Comparison of ENCODE assay signal across 8 cellular contexts in the genomic region with DNA sequence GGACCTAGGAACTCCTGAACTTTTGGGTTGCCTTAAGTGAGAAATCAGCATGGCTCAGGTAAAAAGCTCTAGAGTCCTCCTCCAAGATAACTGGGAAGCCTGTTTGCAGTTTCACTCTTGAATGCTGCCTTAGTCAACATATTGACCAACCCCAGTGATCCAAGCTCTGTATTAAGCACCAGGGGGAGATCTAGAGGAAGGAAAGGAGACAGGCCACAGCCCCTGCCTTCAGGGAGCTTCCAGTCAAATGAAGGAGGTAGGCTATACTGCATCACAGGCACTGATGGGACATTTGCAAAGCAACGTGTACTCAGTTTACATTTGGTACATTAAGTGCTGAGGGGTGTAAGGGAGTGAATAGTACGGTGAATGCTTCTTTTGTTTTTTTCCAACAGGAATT. TPM values are rescaled to one million over a fixed set of nuclear protein-coding genes. Genes with fewer than 3 reads are reported as not detected.
DNase-seq lines count a peak whose midpoint lies in the region; ATAC-seq, FAIRE-seq and TF ChIP-seq lines count a peak whose summit lies in the region.

No MANE protein-coding gene starts in this region.

- no peak for DNase-seq in activated naive CD4-positive, alpha-beta T cell treated with anti-CD3 and anti-CD28 coated beads, Interleukin-2, amount 50 U/mL, for 16 hours
- DNase-seq in activated naive CD8-positive, alpha-beta T cell treated with anti-CD3 and anti-CD28 coated beads, Interleukin-2, amount 10 ng/mL, durations not matched to agents 7 days and 5 days: no peak
- no peak for DNase-seq in HepG2 (ENCODE audit: low spot score)
- no peak for DNase-seq in transverse colon
- no peak for DNase-seq in glomerular visceral epithelial cell (ENCODE audit: extremely low spot score)
- DNase-seq in posterior vena cava (ENCODE audit: low spot score): no peak
- no peak for DNase-seq in activated CD4-positive, CD25-positive, alpha-beta regulatory T cell treated with anti-CD3 and anti-CD28 coated beads, Interleukin-2, amount 50 U/mL, for 72 hours

- no peak overlapping the region for H3K27ac ChIP-seq in HepG2 (ENCODE audit: extremely low read length, insufficient read depth, low read length)
- H3K27ac ChIP-seq in transverse colon: peak overlapping the region; percentile 92 to 99 (median 96)

- peak overlapping the region; percentile 85 for H3K9ac ChIP-seq in HepG2 (ENCODE audit: insufficient read depth, low read depth, low read length)

- H3K9me3 ChIP-seq in HepG2 (ENCODE audit: low read length) (no peaks in the 10 kb centered on the region), transverse colon (no peaks in the 10 kb centered on the region)

- H2AFZ ChIP-seq in HepG2 (ENCODE audit: low read length): no peak overlapping the region

- CTCF ChIA-PET in HepG2 (lab: Yijun Ruan, JAX; ENCODE audit: low intra/inter-chr PET ratio, low total read pairs): no interaction called here

- H3K27ac Mint-ChIP-seq in activated naive CD4-positive, alpha-beta T cell treated with anti-CD3 and anti-CD28 coated beads, Interleukin-2, amount 50 U/mL, for 24 hours: peak overlapping the region; percentile 96
- H3K27ac Mint-ChIP-seq in activated naive CD8-positive, alpha-beta T cell treated with anti-CD3 and anti-CD28 coated beads, Interleukin-2, amount 10 ng/mL, durations not matched to agents 7 days and 5 days: no peak overlapping the region

- H3K4me3 Mint-ChIP-seq in activated naive CD4-positive, alpha-beta T cell treated with anti-CD3 and anti-CD28 coated beads, Interleukin-2, amount 50 U/mL, for 24 hours: peak overlapping the region; percentile 99
- peak overlapping the region; percentile 86 for H3K4me3 Mint-ChIP-seq in activated naive CD8-positive, alpha-beta T cell treated with anti-CD3 and anti-CD28 coated beads, Interleukin-2, amount 10 ng/mL, durations not matched to agents 7 days and 5 days

- no peak for TF ChIP-seq EP300 in HepG2 (IDR thresholded peaks at IDR 0.05; ENCODE audit: low read depth in 2 of 2, low read length in 2 of 2)
- no peak for TF ChIP-seq EP300 in HepG2 (CRISPR knock-in tag; IDR thresholded peaks at IDR 0.05; ENCODE audit: borderline replicate concordance)
- no peak for TF ChIP-seq EP300 in transverse colon (IDR thresholded peaks at IDR 0.05; ENCODE audit: low read depth)

- POLR2A ChIA-PET in activated naive CD8-positive, alpha-beta T cell treated with anti-CD3 and anti-CD28 coated beads, Interleukin-2, amount 10 ng/mL, durations not matched to agents 7 days and 5 days (lab: Charles Lee): interaction anchor here (1.3 to 4.6 kb wide), 9 partner anchors 11 to 110 kb away, joined by 3 to 57 read pairs (median 10); partner anchors contain the start of genes ITGB7 and SOAT2
- POLR2A ChIA-PET in HepG2 (lab: Yijun Ruan, JAX): interaction anchor here (1.0 to 3.3 kb wide), 6 partner anchors 21 to 319 kb away, joined by 3 to 34 read pairs (median 8); partner anchors contain the start of genes AAAS, MYG1, PFDN5 and TARBP2

- no peaks in the 10 kb centered on the region for H3K27me3 Mint-ChIP-seq in activated naive CD4-positive, alpha-beta T cell treated with anti-CD3 and anti-CD28 coated beads, Interleukin-2, amount 50 U/mL, for 24 hours
- H3K27me3 Mint-ChIP-seq in activated naive CD8-positive, alpha-beta T cell treated with anti-CD3 and anti-CD28 coated beads, Interleukin-2, amount 10 ng/mL, durations not matched to agents 7 days and 5 days: no peaks in the 10 kb centered on the region

- H3K36me3 ChIP-seq in HepG2 (replicated peaks in 1 of 2; ENCODE audit: control insufficient read depth in 1 of 2, insufficient read depth in 2 of 2, low read length in 2 of 2) (peaks cover 18 to 48% of the 10 kb centered on the region in 2 experiments), transverse colon (peaks cover 0 to 31% (median 14%) of the 10 kb centered on the region in 4 donors)

- H3K4me2 ChIP-seq in HepG2 (ENCODE audit: low read depth, low read length): peak overlapping the region; percentile 80

- H3K27me3 ChIP-seq in HepG2 (ENCODE audit: control insufficient read depth in 1 of 2, insufficient read depth in 2 of 2, low read length in 2 of 2) (no peaks in the 10 kb centered on the region; a peak in 1 of 5 replicates), transverse colon (no peaks in the 10 kb centered on the region)

- in situ Hi-C loops in HepG2 (cut with HindIII; ENCODE audit: extremely low pct_ligation_motif_present, low pct_unique_long_range_greater_than_20kb): no loop called here
- in situ Hi-C loops in transverse colon (cut with MboI; ENCODE audit: low pct_ligation_motif_present in 1 of 4, low pct_unique_long_range_greater_than_20kb in 1 of 4, low sequenced_read_pairs in 3 of 4): loop anchor here in 2 of 4 donors (10.0 to 25.0 kb wide), 2 partner anchors 117 to 120 kb away; partner anchors contain the start of gene TNS2 (in 1 of the 2)

- TF ChIP-seq RAD21 in HepG2 (CRISPR knock-in tag; IDR thresholded peaks at IDR 0.05): no peak

- FAIRE-seq in HepG2 (lab: Jason Lieb, UNC): no peak

- no peak for TF ChIP-seq CTCF in HepG2 (CRISPR knock-in tag; IDR thresholded peaks at IDR 0.05)
- TF ChIP-seq CTCF in transverse colon (IDR thresholded peaks at IDR 0.05): no peak

- peaks cover 14% of the 10 kb centered on the region for H3K36me3 Mint-ChIP-seq in activated naive CD4-positive, alpha-beta T cell treated with anti-CD3 and anti-CD28 coated beads, Interleukin-2, amount 50 U/mL, for 24 hours
- H3K36me3 Mint-ChIP-seq in activated naive CD8-positive, alpha-beta T cell treated with anti-CD3 and anti-CD28 coated beads, Interleukin-2, amount 10 ng/mL, durations not matched to agents 7 days and 5 days: peaks cover 32% of the 10 kb centered on the region

- intact Hi-C loops in HepG2 (cut with micrococcal nuclease; ENCODE audit: unreplicated experiment) (no loop called here), transverse colon (cut with DNase I; ENCODE audit: low total_unique reads) (no loop called here), posterior vena cava (cut with DNase I) (no loop called here)

- ATAC-seq in activated naive CD8-positive, alpha-beta T cell treated with anti-CD3 and anti-CD28 coated beads, Interleukin-2, amount 10 ng/mL, durations not matched to agents 7 days and 5 days (ENCODE audit: low read depth): no peak
- ATAC-seq in HepG2: no peak

- WGBS in HepG2 (ENCODE audit: low lambda C conversion rate): 87% methylated on average over 2 of the region's 2 CpGs
- 53 to 70% methylated on average over 2 of the region's 2 CpGs for WGBS in transverse colon (ENCODE audit: low coverage in 1 of 2), 2 donors

- TF ChIP-seq POLR2A in HepG2 (IDR thresholded peaks at IDR 0.05; ENCODE audit: insufficient read depth in 1 of 2, low read depth in 2 of 2, low read length in 2 of 2) (no peak), transverse colon (IDR thresholded peaks at IDR 0.05) (no peak)

- H3K4me1 ChIP-seq in HepG2 (ENCODE audit: insufficient read depth, low read length): peaks cover 51% of the 10 kb centered on the region
- H3K4me1 ChIP-seq in transverse colon: peaks cover 30 to 35% (median 34%) of the 10 kb centered on the region in 4 donors

- peaks cover 32% of the 10 kb centered on the region for H3K79me2 ChIP-seq in HepG2 (ENCODE audit: insufficient read depth, low read length)

- H3K4me3 ChIP-seq in HepG2 (replicated peaks in 1 of 3; ENCODE audit: insufficient read depth in 1 of 3, low read depth in 2 of 3, low read length in 3 of 3) (peak overlapping the region in 2 of 3 experiments; percentile 58 to 82; a peak in 3 of 6 replicates), transverse colon (peak overlapping the region in 2 of 4 donors; percentile 83 to 90)

- peaks cover 15% of the 10 kb centered on the region for H4K20me1 ChIP-seq in HepG2 (ENCODE audit: insufficient read depth, low read length)

- no TSS peak for BruUV-seq in HepG2 (replicated peaks; lab: Mats Ljungman, UMichigan)

- H3K4me1 Mint-ChIP-seq in activated naive CD4-positive, alpha-beta T cell treated with anti-CD3 and anti-CD28 coated beads, Interleukin-2, amount 50 U/mL, for 24 hours: peaks cover 60% of the 10 kb centered on the region
- peaks cover 36% of the 10 kb centered on the region for H3K4me1 Mint-ChIP-seq in activated naive CD8-positive, alpha-beta T cell treated with anti-CD3 and anti-CD28 coated beads, Interleukin-2, amount 10 ng/mL, durations not matched to agents 7 days and 5 days

- no peaks in the 10 kb centered on the region for H3K9me3 Mint-ChIP-seq in activated naive CD4-positive, alpha-beta T cell treated with anti-CD3 and anti-CD28 coated beads, Interleukin-2, amount 50 U/mL, for 24 hours
- no peaks in the 10 kb centered on the region for H3K9me3 Mint-ChIP-seq in activated naive CD8-positive, alpha-beta T cell treated with anti-CD3 and anti-CD28 coated beads, Interleukin-2, amount 10 ng/mL, durations not matched to agents 7 days and 5 days

RNA-seq across cellular contexts. Expression of gene CSAD, which starts 1.2 kb away (rescaled TPM):
- 10 to 100 TPM; 28.1 to 38.3 TPM for total RNA-seq in activated naive CD8-positive, alpha-beta T cell treated with anti-CD3 and anti-CD28 coated beads, Interleukin-2, amount 10 ng/mL, durations not matched to agents 7 days and 5 days
- 2.7 and 7.2 TPM in 2 replicates for total RNA-seq in HepG2 (2016; rRNA removed; fragmentation: Illumina TruSeq; extraction: Trizol)
- 3.9 and 6.0 TPM in 2 replicates for total RNA-seq in HepG2 (2016; cell fraction: cytosol; rRNA removed; fragmentation: Illumina TruSeq; extraction: Trizol; ENCODE audit: low read depth)
- total RNA-seq in HepG2 (2016; cell fraction: insoluble cytoplasmic fraction; rRNA removed; fragmentation: Illumina TruSeq; extraction: Trizol): 1.3 and 7.7 TPM in 2 replicates
- total RNA-seq in HepG2 (2016; cell fraction: membrane; rRNA removed; fragmentation: Illumina TruSeq; extraction: Trizol): 2.3 TPM in 2 replicates
- total RNA-seq in HepG2 (2016; cell fraction: nucleus; rRNA removed; fragmentation: Illumina TruSeq; extraction: Trizol): 12.9 and 16.2 TPM in 2 replicates
- polyA plus RNA-seq in HepG2 (2011; rRNA removed): 23.5 and 25.2 TPM in 2 replicates
- polyA plus RNA-seq in HepG2 (2011; cell fraction: cytosol; rRNA removed): 4.3 and 5.6 TPM in 2 replicates
- 112 and 125 TPM in 2 replicates for polyA plus RNA-seq in HepG2 (2011; cell fraction: nucleus; rRNA removed)
- 10.0 and 10.8 TPM in 2 replicates for polyA plus RNA-seq in HepG2 (2012)
- polyA plus RNA-seq in HepG2 (2016; cell fraction: cytosol; fragmentation: Illumina TruSeq; extraction: Trizol; ENCODE audit: low read depth): 0.41 and 0.44 TPM in 2 replicates
- polyA plus RNA-seq in HepG2 (2016; cell fraction: insoluble cytoplasmic fraction; fragmentation: Illumina TruSeq; extraction: Trizol; ENCODE audit: low read depth): 2.9 and 3.3 TPM in 2 replicates
- 1.2 TPM in 2 replicates for polyA plus RNA-seq in HepG2 (2016; cell fraction: membrane; fragmentation: Illumina TruSeq; extraction: Trizol; ENCODE audit: low read depth)
- polyA plus RNA-seq in HepG2 (2016; cell fraction: nucleus; fragmentation: Illumina TruSeq; extraction: Trizol; ENCODE audit: insufficient read depth, low read depth): 64.6 and 67.6 TPM in 2 replicates
- polyA minus RNA-seq in HepG2 (2011; rRNA and poly(A)+ RNA removed; ENCODE audit: low replicate concordance): 12.1 and 29.8 TPM in 2 replicates
- polyA minus RNA-seq in HepG2 (2011; cell fraction: cytosol; rRNA and poly(A)+ RNA removed): 1.8 and 1.9 TPM in 2 replicates
- 20.1 and 26.4 TPM in 2 replicates for polyA minus RNA-seq in HepG2 (2011; cell fraction: nucleus; rRNA and poly(A)+ RNA removed)
- 100 to 1,000 TPM in 1 of 4 donors, 10 to 100 TPM in 3; 29.1 to 142 (median 39.2) TPM for total RNA-seq in transverse colon
- total RNA-seq in posterior vena cava: 10 to 100 TPM; 16.4 to 22.3 TPM

RNA-seq across cellular contexts. Expression of gene ZNF740, which starts 1.4 kb away (rescaled TPM):
- total RNA-seq in activated naive CD8-positive, alpha-beta T cell treated with anti-CD3 and anti-CD28 coated beads, Interleukin-2, amount 10 ng/mL, durations not matched to agents 7 days and 5 days: 10 to 100 TPM; 53.6 to 60.2 TPM
- total RNA-seq in HepG2 (2016; rRNA removed; fragmentation: Illumina TruSeq; extraction: Trizol) (15.0 and 16.9 TPM in 2 replicates), transverse colon (10 to 100 TPM in 3 of 4 donors, 1 to 10 TPM in 1; 9.7 to 21.9 (median 16.3) TPM), posterior vena cava (10 to 100 TPM; 23.7 to 27.4 TPM)
- 2.4 and 4.8 TPM in 2 replicates for total RNA-seq in HepG2 (2016; cell fraction: cytosol; rRNA removed; fragmentation: Illumina TruSeq; extraction: Trizol; ENCODE audit: low read depth)
- total RNA-seq in HepG2 (2016; cell fraction: insoluble cytoplasmic fraction; rRNA removed; fragmentation: Illumina TruSeq; extraction: Trizol): 13.9 and 16.1 TPM in 2 replicates
- total RNA-seq in HepG2 (2016; cell fraction: membrane; rRNA removed; fragmentation: Illumina TruSeq; extraction: Trizol): 11.3 and 11.8 TPM in 2 replicates
- 20.9 and 23.7 TPM in 2 replicates for total RNA-seq in HepG2 (2016; cell fraction: nucleus; rRNA removed; fragmentation: Illumina TruSeq; extraction: Trizol)
- polyA plus RNA-seq in HepG2 (2011; rRNA removed): 19.0 and 22.0 TPM in 2 replicates
- 7.2 and 8.9 TPM in 2 replicates for polyA plus RNA-seq in HepG2 (2011; cell fraction: cytosol; rRNA removed)
- polyA plus RNA-seq in HepG2 (2011; cell fraction: nucleus; rRNA removed): 49.3 and 50.2 TPM in 2 replicates
- polyA plus RNA-seq in HepG2 (2012): 15.4 and 16.5 TPM in 2 replicates
- polyA plus RNA-seq in HepG2 (2016; cell fraction: cytosol; fragmentation: Illumina TruSeq; extraction: Trizol; ENCODE audit: low read depth): 1.4 and 2.0 TPM in 2 replicates
- polyA plus RNA-seq in HepG2 (2016; cell fraction: insoluble cytoplasmic fraction; fragmentation: Illumina TruSeq; extraction: Trizol; ENCODE audit: low read depth): 11.3 and 12.0 TPM in 2 replicates
- 4.1 and 5.8 TPM in 2 replicates for polyA plus RNA-seq in HepG2 (2016; cell fraction: membrane; fragmentation: Illumina TruSeq; extraction: Trizol; ENCODE audit: low read depth)
- 21.2 and 25.1 TPM in 2 replicates for polyA plus RNA-seq in HepG2 (2016; cell fraction: nucleus; fragmentation: Illumina TruSeq; extraction: Trizol; ENCODE audit: insufficient read depth, low read depth)
- 41.0 and 77.8 TPM in 2 replicates for polyA minus RNA-seq in HepG2 (2011; rRNA and poly(A)+ RNA removed; ENCODE audit: low replicate concordance)
- polyA minus RNA-seq in HepG2 (2011; cell fraction: cytosol; rRNA and poly(A)+ RNA removed): 8.4 and 10.6 TPM in 2 replicates
- polyA minus RNA-seq in HepG2 (2011; cell fraction: nucleus; rRNA and poly(A)+ RNA removed): 91.4 and 93.6 TPM in 2 replicates

RNA-seq across cellular contexts. Expression of gene ITGB7, which starts 25.1 kb away (rescaled TPM):
- 100 to 1,000 TPM; 415 to 420 TPM for total RNA-seq in activated naive CD8-positive, alpha-beta T cell treated with anti-CD3 and anti-CD28 coated beads, Interleukin-2, amount 10 ng/mL, durations not matched to agents 7 days and 5 days
- total RNA-seq in HepG2 (2016; rRNA removed; fragmentation: Illumina TruSeq; extraction: Trizol): 0.13 and 0.18 TPM in 2 replicates
- total RNA-seq in HepG2 (2016; cell fraction: cytosol; rRNA removed; fragmentation: Illumina TruSeq; extraction: Trizol; ENCODE audit: low read depth): not detected in 2 replicates
- 0.32 TPM in 1 of 2 replicates, not detected in the other for total RNA-seq in HepG2 (2016; cell fraction: insoluble cytoplasmic fraction; rRNA removed; fragmentation: Illumina TruSeq; extraction: Trizol)
- not detected in 2 replicates for total RNA-seq in HepG2 (2016; cell fraction: membrane; rRNA removed; fragmentation: Illumina TruSeq; extraction: Trizol)
- not detected in 2 replicates for total RNA-seq in HepG2 (2016; cell fraction: nucleus; rRNA removed; fragmentation: Illumina TruSeq; extraction: Trizol)
- polyA plus RNA-seq in HepG2 (2011; rRNA removed): 0.14 and 0.16 TPM in 2 replicates
- polyA plus RNA-seq in HepG2 (2011; cell fraction: cytosol; rRNA removed): 0.09 and 0.13 TPM in 2 replicates
- 0.39 and 0.40 TPM in 2 replicates for polyA plus RNA-seq in HepG2 (2011; cell fraction: nucleus; rRNA removed)
- polyA plus RNA-seq in HepG2 (2012): 0.20 and 0.30 TPM in 2 replicates
- not detected in 2 replicates for polyA plus RNA-seq in HepG2 (2016; cell fraction: cytosol; fragmentation: Illumina TruSeq; extraction: Trizol; ENCODE audit: low read depth)
- polyA plus RNA-seq in HepG2 (2016; cell fraction: insoluble cytoplasmic fraction; fragmentation: Illumina TruSeq; extraction: Trizol; ENCODE audit: low read depth): 0.33 TPM in 1 of 2 replicates, not detected in the other
- polyA plus RNA-seq in HepG2 (2016; cell fraction: membrane; fragmentation: Illumina TruSeq; extraction: Trizol; ENCODE audit: low read depth): not detected in 2 replicates
- polyA plus RNA-seq in HepG2 (2016; cell fraction: nucleus; fragmentation: Illumina TruSeq; extraction: Trizol; ENCODE audit: insufficient read depth, low read depth): 0.20 TPM in 1 of 2 replicates, not detected in the other
- polyA minus RNA-seq in HepG2 (2011; rRNA and poly(A)+ RNA removed; ENCODE audit: low replicate concordance): 0.40 and 2.6 TPM in 2 replicates
- not detected in 2 replicates for polyA minus RNA-seq in HepG2 (2011; cell fraction: cytosol; rRNA and poly(A)+ RNA removed)
- not detected in 2 replicates for polyA minus RNA-seq in HepG2 (2011; cell fraction: nucleus; rRNA and poly(A)+ RNA removed)
- 1 to 10 TPM in 3 of 4 donors, under 1 TPM in 1; 0.60 to 8.3 (median 2.9) TPM for total RNA-seq in transverse colon
- 1 to 10 TPM; 2.1 to 2.9 TPM for total RNA-seq in posterior vena cava

RNA-seq across cellular contexts. Expression of gene RARG, which starts 50.1 kb away (rescaled TPM):
- total RNA-seq in activated naive CD8-positive, alpha-beta T cell treated with anti-CD3 and anti-CD28 coated beads, Interleukin-2, amount 10 ng/mL, durations not matched to agents 7 days and 5 days: 10 to 100 TPM; 38.1 to 40.3 TPM
- 0.77 and 0.91 TPM in 2 replicates for total RNA-seq in HepG2 (2016; rRNA removed; fragmentation: Illumina TruSeq; extraction: Trizol)
- 0.18 and 0.91 TPM in 2 replicates for total RNA-seq in HepG2 (2016; cell fraction: cytosol; rRNA removed; fragmentation: Illumina TruSeq; extraction: Trizol; ENCODE audit: low read depth)
- 0.49 and 1.3 TPM in 2 replicates for total RNA-seq in HepG2 (2016; cell fraction: insoluble cytoplasmic fraction; rRNA removed; fragmentation: Illumina TruSeq; extraction: Trizol)
- 0.90 and 1.1 TPM in 2 replicates for total RNA-seq in HepG2 (2016; cell fraction: membrane; rRNA removed; fragmentation: Illumina TruSeq; extraction: Trizol)
- total RNA-seq in HepG2 (2016; cell fraction: nucleus; rRNA removed; fragmentation: Illumina TruSeq; extraction: Trizol): 0.72 and 1.5 TPM in 2 replicates
- 1.5 and 1.6 TPM in 2 replicates for polyA plus RNA-seq in HepG2 (2011; rRNA removed)
- 0.87 and 1.9 TPM in 2 replicates for polyA plus RNA-seq in HepG2 (2011; cell fraction: cytosol; rRNA removed)
- 3.2 and 4.1 TPM in 2 replicates for polyA plus RNA-seq in HepG2 (2011; cell fraction: nucleus; rRNA removed)
- polyA plus RNA-seq in HepG2 (2012): 0.89 and 0.92 TPM in 2 replicates
- 0.21 and 0.27 TPM in 2 replicates for polyA plus RNA-seq in HepG2 (2016; cell fraction: cytosol; fragmentation: Illumina TruSeq; extraction: Trizol; ENCODE audit: low read depth)
- 1.0 and 1.1 TPM in 2 replicates for polyA plus RNA-seq in HepG2 (2016; cell fraction: insoluble cytoplasmic fraction; fragmentation: Illumina TruSeq; extraction: Trizol; ENCODE audit: low read depth)
- polyA plus RNA-seq in HepG2 (2016; cell fraction: membrane; fragmentation: Illumina TruSeq; extraction: Trizol; ENCODE audit: low read depth): 0.57 and 0.81 TPM in 2 replicates
- polyA plus RNA-seq in HepG2 (2016; cell fraction: nucleus; fragmentation: Illumina TruSeq; extraction: Trizol; ENCODE audit: insufficient read depth, low read depth): 2.2 and 2.3 TPM in 2 replicates
- 4.0 and 33.4 TPM in 2 replicates for polyA minus RNA-seq in HepG2 (2011; rRNA and poly(A)+ RNA removed; ENCODE audit: low replicate concordance)
- polyA minus RNA-seq in HepG2 (2011; cell fraction: cytosol; rRNA and poly(A)+ RNA removed): 0.99 and 1.1 TPM in 2 replicates
- 0.25 and 1.7 TPM in 2 replicates for polyA minus RNA-seq in HepG2 (2011; cell fraction: nucleus; rRNA and poly(A)+ RNA removed)
- total RNA-seq in transverse colon: 10 to 100 TPM in 1 of 4 donors, 1 to 10 TPM in 2, not detected in 1; 2.6 to 15.4 (median 7.6) TPM
- total RNA-seq in posterior vena cava: 10 to 100 TPM; 33.4 to 38.1 TPM

Comparison
In these comparisons a context has a peak if more than half of its experiments do, and no peak if none do; other contexts are left out.
1. RNA of gene ITGB7, which starts 25.1 kb away (total RNA-seq): 415 to 420 TPM in activated naive CD8-positive, alpha-beta T cell treated with anti-CD3 and anti-CD28 coated beads, Interleukin-2, amount 10 ng/mL, durations not matched to agents 7 days and 5 days; 0.60 to 8.3 TPM in transverse colon, 2.1 to 2.9 TPM in posterior vena cava and 0.13 to 0.32 TPM in HepG2; every median in the first group is over 10 times any median in the second.